In genomic region chr9:127503947-127504886, GRCh38 we compare ENCODE assay signal across 8 cellular contexts. TPM values are rescaled to one million over a fixed set of nuclear protein-coding genes. Genes with fewer than 3 reads are reported as not detected.
DNase-seq lines count a peak whose midpoint lies in the region; ATAC-seq and TF ChIP-seq lines count a peak whose summit lies in the region.

No MANE protein-coding gene starts in this region.

- CTCF ChIA-PET in Panc1 (lab: Charles Lee) = interaction anchor here (0.6 to 0.7 kb wide), 4 partner anchors 14 to 289 kb away, joined by 3 to 5 read pairs (median 4); no protein-coding TSS in a partner anchor

- intact Hi-C loops in Panc1 (cut with micrococcal nuclease; ENCODE audit: unreplicated experiment) = loop anchor here (5.0 kb wide), 1 partner anchor 83 kb away; no protein-coding TSS in a partner anchor

- DNase-seq in D341Med (ENCODE audit: low spot score) (peak; percentile 88), Panc1 (ENCODE audit: low read depth, low spot score) (no peak), fibroblast of gingiva (ENCODE audit: low read depth) (peak; percentile 79), nephron progenitor cell (peak; percentile 84)
- DNase-seq in Jurkat, Clone E6-1 (ENCODE audit: low read depth, low spot score) = peak; percentile 68
- peak; percentile 85 for DNase-seq in activated T-cell treated with anti-CD3 and anti-CD28 coated beads, Interleukin-2, amount 50 U/mL, for 24 hours

- H3K4me1 Mint-ChIP-seq in activated T-cell treated with anti-CD3 and anti-CD28 coated beads, Interleukin-2, amount 50 U/mL, for 24 hours (ENCODE audit: low read depth) = no peaks in the 10 kb centered on the region
- no peaks in the 10 kb centered on the region for H3K4me1 Mint-ChIP-seq in nephron progenitor cell
- no peaks in the 10 kb centered on the region for H3K4me1 Mint-ChIP-seq in stimulated activated memory B cell treated with anti-CD40 and anti-IgM and Interleukin-4, amounts not matched to agents 10 μg/mL and 1 μg/mL and 100 μg/mL, for 72 hours

- H3K36me3 Mint-ChIP-seq in activated T-cell treated with anti-CD3 and anti-CD28 coated beads, Interleukin-2, amount 50 U/mL, for 24 hours (ENCODE audit: low read depth) = peaks cover 8% of the 10 kb centered on the region
- H3K36me3 Mint-ChIP-seq in nephron progenitor cell (ENCODE audit: low read depth) = no peaks in the 10 kb centered on the region
- H3K36me3 Mint-ChIP-seq in stimulated activated memory B cell treated with anti-CD40 and anti-IgM and Interleukin-4, amounts not matched to agents 10 μg/mL and 1 μg/mL and 100 μg/mL, for 72 hours = no peaks in the 10 kb centered on the region

- no peak overlapping the region for H3K4me3 ChIP-seq in Jurkat, Clone E6-1 (ENCODE audit: low read length)
- H3K4me3 ChIP-seq in Panc1 (ENCODE audit: low read depth in 2 of 2, low read length in 2 of 2) = no peak overlapping the region

- H3K36me3 ChIP-seq in Panc1 (ENCODE audit: control insufficient read depth, insufficient read depth, low read length) = no peaks in the 10 kb centered on the region

- no peak overlapping the region for H3K27ac Mint-ChIP-seq in activated T-cell treated with anti-CD3 and anti-CD28 coated beads, Interleukin-2, amount 50 U/mL, for 24 hours
- H3K27ac Mint-ChIP-seq in nephron progenitor cell = peak overlapping the region; percentile 64
- no peak overlapping the region for H3K27ac Mint-ChIP-seq in stimulated activated memory B cell treated with anti-CD40 and anti-IgM and Interleukin-4, amounts not matched to agents 10 μg/mL and 1 μg/mL and 100 μg/mL, for 72 hours

- H3K27ac ChIP-seq in Panc1 (ENCODE audit: low read length) = peak overlapping the region; percentile 48; the same call in 1 of the 2 replicates

- H3K9me3 Mint-ChIP-seq in activated T-cell treated with anti-CD3 and anti-CD28 coated beads, Interleukin-2, amount 50 U/mL, for 24 hours = no peaks in the 10 kb centered on the region
- H3K9me3 Mint-ChIP-seq in nephron progenitor cell = no peaks in the 10 kb centered on the region
- no peaks in the 10 kb centered on the region for H3K9me3 Mint-ChIP-seq in stimulated activated memory B cell treated with anti-CD40 and anti-IgM and Interleukin-4, amounts not matched to agents 10 μg/mL and 1 μg/mL and 100 μg/mL, for 72 hours

- peaks cover 9% of the 10 kb centered on the region; the same call in 1 of the 2 replicates for H3K4me1 ChIP-seq in Panc1 (ENCODE audit: control insufficient read depth, insufficient read depth, low read length)

- ATAC-seq in Panc1 (peak; percentile 85), GM18511 (IDR thresholded peaks at IDR 0.05; ENCODE audit: unreplicated experiment) (no peak)
- peak; percentile 76 for ATAC-seq in stimulated activated memory B cell treated with anti-CD40 and anti-IgM and Interleukin-4, amounts not matched to agents 10 μg/mL and 1 μg/mL and 100 μg/mL, for 72 hours

- TF ChIP-seq CTCF in Panc1 (IDR thresholded peaks at IDR 0.05) (peak; percentile 90), nephron progenitor cell (IDR thresholded peaks at IDR 0.05) (peak; percentile 88)

- no peaks in the 10 kb centered on the region for H3K27me3 ChIP-seq in Panc1 (ENCODE audit: control insufficient read depth, insufficient read depth, low read length)

- POLR2A ChIA-PET in Panc1 (lab: Charles Lee) = no interaction called here

- no peaks in the 10 kb centered on the region for H3K27me3 Mint-ChIP-seq in activated T-cell treated with anti-CD3 and anti-CD28 coated beads, Interleukin-2, amount 50 U/mL, for 24 hours
- H3K27me3 Mint-ChIP-seq in nephron progenitor cell (ENCODE audit: low read depth, poor library complexity) = no peaks in the 10 kb centered on the region
- H3K27me3 Mint-ChIP-seq in stimulated activated memory B cell treated with anti-CD40 and anti-IgM and Interleukin-4, amounts not matched to agents 10 μg/mL and 1 μg/mL and 100 μg/mL, for 72 hours = no peaks in the 10 kb centered on the region

- no TSS peak for BruUV-seq in Panc1 (replicated peaks; lab: Mats Ljungman, UMichigan)

- H3K9me3 ChIP-seq in Panc1 (ENCODE audit: control insufficient read depth, insufficient read depth, low read depth, low read length) = no peaks in the 10 kb centered on the region

- in situ Hi-C loops in Panc1 (cut with HindIII; ENCODE audit: low pct_unique_long_range_greater_than_20kb, low sequenced_read_pairs) = no loop called here

- no peak overlapping the region for H3K4me3 Mint-ChIP-seq in activated T-cell treated with anti-CD3 and anti-CD28 coated beads, Interleukin-2, amount 50 U/mL, for 24 hours
- no peak overlapping the region for H3K4me3 Mint-ChIP-seq in nephron progenitor cell
- no peak overlapping the region for H3K4me3 Mint-ChIP-seq in stimulated activated memory B cell treated with anti-CD40 and anti-IgM and Interleukin-4, amounts not matched to agents 10 μg/mL and 1 μg/mL and 100 μg/mL, for 72 hours

RNA-seq across cellular contexts. Expression of gene LRSAM1, which starts 52.9 kb away (rescaled TPM):
- polyA plus RNA-seq in Jurkat, Clone E6-1 (2012; ENCODE audit: insufficient read depth, insufficient read length) = 15.6 TPM
- 15.4 TPM for total RNA-seq in Panc1 (2021; ENCODE audit: unreplicated experiment)
- 21.1 TPM for polyA plus RNA-seq in Panc1 (2012; ENCODE audit: insufficient read length)

RNA-seq across cellular contexts. Expression of gene RPL12, which starts 53.0 kb away (rescaled TPM):
- polyA plus RNA-seq in Jurkat, Clone E6-1 (2012; ENCODE audit: insufficient read depth, insufficient read length) = 1,946 TPM
- 951 TPM for total RNA-seq in Panc1 (2021; ENCODE audit: unreplicated experiment)
- polyA plus RNA-seq in Panc1 (2012; ENCODE audit: insufficient read length) = 1,315 TPM
